ENCODE assay signal across 10 cellular contexts in genomic region chr18:50969448-50969847, GRCh38. TPM values are rescaled to one million over a fixed set of nuclear protein-coding genes. Genes with fewer than 3 reads are reported as not detected.
DNase-seq lines count a peak whose midpoint lies in the region; ATAC-seq and TF ChIP-seq lines count a peak whose summit lies in the region.
"Had no signal": no experiment of that assay in that cellular context is flagged by ENCODE, and none has a peak within 500 bp of the region (broad histone marks: within the 10 kb centered on the region; RNA-seq: fewer than 3 reads in every experiment).

No MANE protein-coding gene starts in this region.

- peak overlapping the region; percentile 96 for H3K4me3 Mint-ChIP-seq in activated T-cell treated with anti-CD3 and anti-CD28 coated beads, Interleukin-2, amount 50 U/mL, for 4 hours
- peak overlapping the region; percentile 87 to 94 for H3K4me3 Mint-ChIP-seq in stimulated activated naive CD8-positive, alpha-beta T cell treated with anti-CD3 and anti-CD28 coated beads, Interleukin-15, amount 100 ng/mL, for 72 hours

- no peak overlapping the region for H3K9ac ChIP-seq in SK-N-MC (ENCODE audit: insufficient read length)
- no peak overlapping the region for H3K9ac ChIP-seq in fibroblast of lung (ENCODE audit: insufficient read depth, low read length)

- no peak for TF ChIP-seq CTCF in fibroblast of lung (conservative IDR thresholded peaks at IDR 0.05 in 1 of 2, IDR thresholded peaks at IDR 0.05 in 1 of 2; ENCODE audit: low read depth in 1 of 2, low read length in 2 of 2)

- H3K9me3 ChIP-seq in SK-N-MC (ENCODE audit: low read depth, low read length) (no peaks in the 10 kb centered on the region), fibroblast of lung (ENCODE audit: control insufficient read depth, insufficient read depth, low read depth, low read length) (no peaks in the 10 kb centered on the region)

- H3K4me2 ChIP-seq in fibroblast of lung (ENCODE audit: extremely low read depth, insufficient read depth, low read length) = peak overlapping the region; percentile 89

- H3K27me3 ChIP-seq in fibroblast of lung (ENCODE audit: control insufficient read depth, insufficient read depth, low read length) = no peaks in the 10 kb centered on the region

- no peak for ATAC-seq in activated T-cell treated with anti-CD3 and anti-CD28 coated beads, Interleukin-2, amount 50 U/mL, for 4 hours
- ATAC-seq in stimulated activated naive CD8-positive, alpha-beta T cell treated with anti-CD3 and anti-CD28 coated beads, Interleukin-15, amount 100 ng/mL, for 72 hours = no peak
- ATAC-seq: esophagus mucosa had no signal

- peak overlapping the region; percentile 93 for H3K4me3 ChIP-seq in SK-N-MC
- peak overlapping the region; percentile 68 to 85 (median 78) for H3K4me3 ChIP-seq in fibroblast of lung (replicated peaks in 1 of 4; ENCODE audit: control extremely low read depth in 1 of 4, insufficient read depth in 1 of 4, low read depth in 3 of 4, low read length in 4 of 4)

- H3K36me3 Mint-ChIP-seq in activated T-cell treated with anti-CD3 and anti-CD28 coated beads, Interleukin-2, amount 50 U/mL, for 4 hours (ENCODE audit: insufficient read depth) = peaks cover 3% of the 10 kb centered on the region

- no peak overlapping the region for H3K27ac Mint-ChIP-seq in stimulated activated naive CD8-positive, alpha-beta T cell treated with anti-CD3 and anti-CD28 coated beads, Interleukin-15, amount 100 ng/mL, for 72 hours

- H3K4me1 Mint-ChIP-seq in activated T-cell treated with anti-CD3 and anti-CD28 coated beads, Interleukin-2, amount 50 U/mL, for 4 hours (ENCODE audit: low read depth) = peaks cover 30% of the 10 kb centered on the region
- peaks cover 37% of the 10 kb centered on the region for H3K4me1 Mint-ChIP-seq in stimulated activated naive CD8-positive, alpha-beta T cell treated with anti-CD3 and anti-CD28 coated beads, Interleukin-15, amount 100 ng/mL, for 72 hours

- H3K27ac ChIP-seq in SK-N-MC (no peak overlapping the region), fibroblast of lung (ENCODE audit: insufficient read depth, low read length) (no peak overlapping the region)
- H3K27ac ChIP-seq: RWPE1 had no signal

- H2AFZ ChIP-seq in fibroblast of lung (ENCODE audit: low read length) = no peak overlapping the region

- no peaks in the 10 kb centered on the region for H3K4me1 ChIP-seq in fibroblast of lung (ENCODE audit: control insufficient read depth, extremely low read depth, insufficient read depth, low read length)

- no peaks in the 10 kb centered on the region; the same call in 1 of the 2 replicates for H3K36me3 ChIP-seq in SK-N-MC (ENCODE audit: insufficient read depth, low read length)
- no peaks in the 10 kb centered on the region for H3K36me3 ChIP-seq in fibroblast of lung (ENCODE audit: control insufficient read depth, insufficient read depth, low read length)

- H4K20me1 ChIP-seq in fibroblast of lung (ENCODE audit: control insufficient read depth, extremely low read depth, insufficient read depth, low read length) = no peaks in the 10 kb centered on the region

- no peak for DNase-seq in activated T-cell treated with anti-CD3 and anti-CD28 coated beads, Interleukin-2, amount 50 U/mL, for 4 hours
- DNase-seq in activated T-cell treated with anti-CD3 and anti-CD28 coated beads for 4 hours (no peak), SK-N-MC (ENCODE audit: low read depth, low spot score) (no peak), fibroblast of lung (ENCODE audit: low read depth in 2 of 2) (no peak), germinal center (ENCODE audit: low spot score) (no peak), NCI-H2107 treated with DMSO at 0.1 percent for 48 hours (lab: John Stamatoyannopoulos, UW; ENCODE audit: unreplicated experiment) (no peak)
- no peak for DNase-seq in stimulated activated naive CD8-positive, alpha-beta T cell treated with anti-CD3 and anti-CD28 coated beads, Interleukin-15, amount 100 ng/mL, for 72 hours
- DNase-seq in effector CD4-positive, alpha-beta T cell = no peak

- no peaks in the 10 kb centered on the region for H3K27me3 Mint-ChIP-seq in activated T-cell treated with anti-CD3 and anti-CD28 coated beads, Interleukin-2, amount 50 U/mL, for 4 hours (ENCODE audit: low read depth)
- H3K27me3 Mint-ChIP-seq in stimulated activated naive CD8-positive, alpha-beta T cell treated with anti-CD3 and anti-CD28 coated beads, Interleukin-15, amount 100 ng/mL, for 72 hours = no peaks in the 10 kb centered on the region

- no peaks in the 10 kb centered on the region for H3K9me3 Mint-ChIP-seq in activated T-cell treated with anti-CD3 and anti-CD28 coated beads, Interleukin-2, amount 50 U/mL, for 4 hours
- H3K9me3 Mint-ChIP-seq in stimulated activated naive CD8-positive, alpha-beta T cell treated with anti-CD3 and anti-CD28 coated beads, Interleukin-15, amount 100 ng/mL, for 72 hours = peaks cover 0 to 5% of the 10 kb centered on the region in 2 donors

- peaks cover 11% of the 10 kb centered on the region for H3K79me2 ChIP-seq in fibroblast of lung (ENCODE audit: control insufficient read depth, insufficient read depth, low read length)

RNA-seq across cellular contexts. Expression of gene ELAC1, which starts 1.6 kb away (rescaled TPM):
- 1 to 10 TPM; 5.9 to 10.0 (median 6.5) TPM for total RNA-seq in activated T-cell treated with anti-CD3 and anti-CD28 coated beads, Interleukin-2, amount 50 U/mL, for 4 hours
- 5.4 and 7.3 TPM in 2 replicates for total RNA-seq in fibroblast of lung
- polyA plus RNA-seq in fibroblast of lung = 8.2 and 9.2 TPM in 2 replicates
- polyA plus RNA-seq in fibroblast of lung (2012) = 6.1 and 7.1 TPM in 2 replicates
- polyA minus RNA-seq in fibroblast of lung (ENCODE audit: low replicate concordance) = 0.71 and 2.4 TPM in 2 replicates
